8 cellular contexts compared by ENCODE assay signal in the genomic region with DNA sequence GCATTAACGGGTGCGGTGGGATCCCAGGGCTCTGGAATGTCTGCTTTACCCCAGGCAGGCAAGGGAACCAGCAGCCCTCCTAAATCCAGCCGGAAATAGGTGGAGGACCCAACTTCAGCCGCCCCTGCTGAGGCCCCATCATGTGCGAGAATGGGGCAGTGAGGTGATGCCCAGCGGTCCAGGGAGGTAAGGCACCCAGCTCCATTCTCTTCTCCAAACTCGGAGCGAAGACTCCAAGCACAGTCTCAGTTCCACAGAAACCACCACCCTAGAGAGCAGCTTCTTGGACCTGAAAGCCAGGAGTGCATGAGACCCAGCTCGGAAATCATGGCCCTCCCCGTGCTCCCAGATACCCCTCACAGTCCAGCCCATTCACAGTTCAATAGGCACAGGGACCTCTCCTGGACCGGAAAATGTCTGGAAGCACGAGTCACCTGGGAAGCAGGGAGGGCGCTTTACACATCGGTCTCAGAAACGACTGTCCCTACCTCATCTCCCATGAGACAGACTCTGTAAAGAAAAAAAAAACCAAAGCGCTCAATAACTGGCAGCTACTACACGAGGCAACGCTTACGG. TPM values are rescaled to one million over a fixed set of nuclear protein-coding genes. Genes with fewer than 3 reads are reported as not detected.
DNase-seq lines count a peak whose midpoint lies in the region; ATAC-seq and TF ChIP-seq lines count a peak whose summit lies in the region.

No MANE protein-coding gene starts in this region.

- H3K9me3 Mint-ChIP-seq in activated T-helper 1 cell treated with anti-CD3 and anti-CD28 coated beads, Interleukin-12 subunit alpha, Interleukin-12 subunit beta, Interleukin-2, Interleukin-4 antibody, amounts not matched to agents 30 ng/mL and 10 ng/mL and 1 ng/mL, durations not matched to agents 14 hours and 24 hours and 36 hours: no peaks in the 10 kb centered on the region

- H3K9me3 ChIP-seq in cardiac muscle cell (ENCODE audit: low read depth) (no peaks in the 10 kb centered on the region), left lung (no peaks in the 10 kb centered on the region), transverse colon (no peaks in the 10 kb centered on the region)

- TF ChIP-seq EP300 in transverse colon (IDR thresholded peaks at IDR 0.05; ENCODE audit: low read depth): no peak

- H3K4me1 ChIP-seq in cardiac muscle cell (ENCODE audit: low read depth) (no peaks in the 10 kb centered on the region), left lung (peaks cover 8 to 31% of the 10 kb centered on the region in 2 donors), transverse colon (peaks cover 9 to 36% (median 31%) of the 10 kb centered on the region in 4 donors)

- H3K27ac Mint-ChIP-seq in activated T-helper 1 cell treated with anti-CD3 and anti-CD28 coated beads, Interleukin-12 subunit alpha, Interleukin-12 subunit beta, Interleukin-2, Interleukin-4 antibody, amounts not matched to agents 30 ng/mL and 10 ng/mL and 1 ng/mL, durations not matched to agents 14 hours and 24 hours and 36 hours: no peak overlapping the region

- no peak for TF ChIP-seq CTCF in cardiac muscle cell (IDR thresholded peaks at IDR 0.05; ENCODE audit: low read depth, low read length)
- TF ChIP-seq CTCF in left lung (IDR thresholded peaks at IDR 0.05): no peak
- TF ChIP-seq CTCF in transverse colon (IDR thresholded peaks at IDR 0.05): no peak

- in situ Hi-C loops in transverse colon (cut with MboI; ENCODE audit: low pct_ligation_motif_present in 1 of 4, low pct_unique_long_range_greater_than_20kb in 1 of 4, low sequenced_read_pairs in 3 of 4): loop anchor here in 1 of 4 donors (10.0 kb wide), 1 partner anchor 88 kb away; no protein-coding TSS in a partner anchor

- H3K36me3 ChIP-seq in cardiac muscle cell (no peaks in the 10 kb centered on the region), left lung (no peaks in the 10 kb centered on the region), transverse colon (no peaks in the 10 kb centered on the region)

- peaks cover 53% of the 10 kb centered on the region for H3K27me3 Mint-ChIP-seq in activated T-helper 1 cell treated with anti-CD3 and anti-CD28 coated beads, Interleukin-12 subunit alpha, Interleukin-12 subunit beta, Interleukin-2, Interleukin-4 antibody, amounts not matched to agents 30 ng/mL and 10 ng/mL and 1 ng/mL, durations not matched to agents 14 hours and 24 hours and 36 hours (ENCODE audit: insufficient read depth)

- DNase-seq in cardiac muscle cell (ENCODE audit: low read depth in 1 of 2, low spot score in 1 of 2) (no peak), left cardiac atrium (no peak), left lung (peak in 1 of 2 donors; percentile 27), transverse colon (no peak), GM19238 (ENCODE audit: insufficient read length, low spot score) (no peak)
- DNase-seq in activated T-helper 1 cell treated with anti-CD3 and anti-CD28 coated beads, Interleukin-12 subunit alpha, Interleukin-12 subunit beta, Interleukin-2, Interleukin-4 antibody, amounts not matched to agents 30 ng/mL and 10 ng/mL and 1 ng/mL, durations not matched to agents 14 hours and 24 hours and 36 hours (ENCODE audit: low spot score): no peak

- H3K36me3 Mint-ChIP-seq in activated T-helper 1 cell treated with anti-CD3 and anti-CD28 coated beads, Interleukin-12 subunit alpha, Interleukin-12 subunit beta, Interleukin-2, Interleukin-4 antibody, amounts not matched to agents 30 ng/mL and 10 ng/mL and 1 ng/mL, durations not matched to agents 14 hours and 24 hours and 36 hours (ENCODE audit: low read depth): no peaks in the 10 kb centered on the region

- intact Hi-C loops in left cardiac atrium (cut with DNase I): no loop called here
- intact Hi-C loops in activated T-helper 1 cell treated with anti-CD3 and anti-CD28 coated beads, Interleukin-12 subunit alpha, Interleukin-12 subunit beta, Interleukin-2, Interleukin-4 antibody, amounts not matched to agents 30 ng/mL and 10 ng/mL and 1 ng/mL, durations not matched to agents 14 hours and 24 hours and 36 hours (cut with micrococcal nuclease): loop anchor here (10.0 kb wide), 1 partner anchor 432 kb away; a partner anchor contains a TSS
- intact Hi-C loops in left lung (cut with DNase I): loop anchor here in 1 of 2 donors (10.0 kb wide), 1 partner anchor 88 kb away; no protein-coding TSS in a partner anchor
- intact Hi-C loops in transverse colon (cut with DNase I; ENCODE audit: low total_unique reads): loop anchor here (10.0 kb wide), 1 partner anchor 118 kb away; no protein-coding TSS in a partner anchor

- TF ChIP-seq POLR2A in transverse colon (IDR thresholded peaks at IDR 0.05): no peak
- no peak for TF ChIP-seq POLR2A in GM18505 (IDR thresholded peaks at IDR 0.05; ENCODE audit: borderline replicate concordance, extremely low read depth, insufficient read depth, insufficient read length)

- H3K27ac ChIP-seq in cardiac muscle cell (no peak overlapping the region), left lung (no peak overlapping the region), transverse colon (peak overlapping the region; percentile 92 to 95 (median 93))

- H3K4me3 Mint-ChIP-seq in activated T-helper 1 cell treated with anti-CD3 and anti-CD28 coated beads, Interleukin-12 subunit alpha, Interleukin-12 subunit beta, Interleukin-2, Interleukin-4 antibody, amounts not matched to agents 30 ng/mL and 10 ng/mL and 1 ng/mL, durations not matched to agents 14 hours and 24 hours and 36 hours: peak overlapping the region; percentile 45

- H3K27me3 ChIP-seq in cardiac muscle cell: peaks cover 15% of the 10 kb centered on the region
- peaks cover 7 to 69% of the 10 kb centered on the region in 2 donors for H3K27me3 ChIP-seq in left lung
- H3K27me3 ChIP-seq in transverse colon: no peaks in the 10 kb centered on the region

- no peaks in the 10 kb centered on the region for H3K4me1 Mint-ChIP-seq in activated T-helper 1 cell treated with anti-CD3 and anti-CD28 coated beads, Interleukin-12 subunit alpha, Interleukin-12 subunit beta, Interleukin-2, Interleukin-4 antibody, amounts not matched to agents 30 ng/mL and 10 ng/mL and 1 ng/mL, durations not matched to agents 14 hours and 24 hours and 36 hours (ENCODE audit: low read depth)

- H3K4me3 ChIP-seq in cardiac muscle cell: peak overlapping the region; percentile 64
- H3K4me3 ChIP-seq in left lung: peak overlapping the region; percentile 50 to 56
- H3K4me3 ChIP-seq in transverse colon: peak overlapping the region; percentile 76 to 84 (median 82)

- WGBS in transverse colon (ENCODE audit: low coverage in 1 of 2), 2 donors: 25% methylated on average over 17 of the region's 19 CpGs; no CpG with 5 or more reads in 1 of the 2 donors

- ATAC-seq in left cardiac atrium (no peak), left lung (no peak), GM18505 (IDR thresholded peaks at IDR 0.05; ENCODE audit: unreplicated experiment) (no peak), GM18861 (IDR thresholded peaks at IDR 0.05; ENCODE audit: unreplicated experiment) (no peak)

RNA-seq across cellular contexts. Expression of a gene that starts 2.1 kb away (rescaled TPM):
- total RNA-seq in cardiac muscle cell (13.3 and 13.5 TPM in 2 replicates), left cardiac atrium (under 1 TPM; 0.21 to 0.50 TPM), left lung (100 to 1,000 TPM; 127 to 278 TPM), transverse colon (100 to 1,000 TPM; 103 to 192 (median 127) TPM)
- polyA plus RNA-seq in cardiac muscle cell: 12.9 and 14.0 TPM in 2 replicates
- 0.26 and 0.27 TPM in 2 replicates for total RNA-seq in activated T-helper 1 cell treated with anti-CD3 and anti-CD28 coated beads, Interleukin-12 subunit alpha, Interleukin-12 subunit beta, Interleukin-2, Interleukin-4 antibody, amounts not matched to agents 30 ng/mL and 10 ng/mL and 1 ng/mL, durations not matched to agents 14 hours and 24 hours and 36 hours

Comparison
In these comparisons a context has a peak if more than half of its experiments do, and no peak if none do; other contexts are left out.
1. H3K27ac ChIP-seq: peak in transverse colon (4 of 4); none in cardiac muscle cell (single experiment) and left lung (0 of 2).
2. intact Hi-C loops: an anchor here in activated T-helper 1 cell treated with anti-CD3 and anti-CD28 coated beads, Interleukin-12 subunit alpha, Interleukin-12 subunit beta, Interleukin-2, Interleukin-4 antibody, amounts not matched to agents 30 ng/mL and 10 ng/mL and 1 ng/mL, durations not matched to agents 14 hours and 24 hours and 36 hours (10.0 kb wide) and transverse colon (10.0 kb wide); none called in left cardiac atrium.
3. Peak in every context shown above with its lines, with median percentiles within 50 percentile points of each other: H3K4me3 ChIP-seq.